ENCODE assay signal across 8 cellular contexts in the genomic region with DNA sequence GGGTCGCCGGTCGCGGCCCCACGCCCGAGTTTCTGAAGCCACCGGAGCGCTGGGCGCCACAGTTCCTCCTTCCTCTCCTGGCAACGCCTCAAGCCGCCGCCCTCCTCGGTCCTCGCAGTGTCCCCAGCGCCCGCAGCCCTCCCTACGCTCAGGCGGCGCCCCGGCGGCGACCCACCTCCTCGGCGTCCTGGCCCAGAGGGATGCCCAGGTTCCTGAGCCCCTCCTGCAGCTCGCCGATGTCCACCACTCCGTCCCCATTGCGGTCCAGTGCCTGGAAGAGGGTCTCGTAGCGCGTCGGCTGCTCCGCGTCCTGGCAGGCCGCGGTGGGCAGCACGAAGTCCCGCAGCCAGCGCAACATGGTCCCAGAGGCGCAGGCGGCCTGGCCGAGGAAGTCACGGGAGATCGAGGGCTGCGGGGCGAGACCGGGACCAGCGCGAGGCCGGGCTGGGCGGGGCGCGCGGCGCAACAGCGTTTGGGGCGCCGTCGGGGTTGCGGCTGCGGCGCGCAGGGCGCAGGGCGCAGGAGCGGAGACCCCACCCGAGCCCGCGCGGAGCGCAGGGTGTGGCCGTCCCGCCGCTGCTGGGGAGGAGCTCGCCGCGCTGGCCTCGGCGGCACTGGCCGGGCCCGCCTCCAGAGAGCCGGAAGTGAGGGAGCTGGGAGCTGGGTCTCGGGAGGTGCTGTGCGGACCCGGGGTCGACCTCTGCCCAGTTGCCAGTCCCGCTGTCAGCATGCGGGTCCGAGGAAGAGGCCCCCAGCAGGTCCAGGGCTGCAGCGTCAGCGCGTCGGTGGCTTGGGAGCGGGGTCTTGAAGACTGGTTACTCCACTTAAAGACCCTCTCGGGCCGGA. TPM values are rescaled to one million over a fixed set of nuclear protein-coding genes. Genes with fewer than 3 reads are reported as not detected.
DNase-seq lines count a peak whose midpoint lies in the region; ATAC-seq and TF ChIP-seq lines count a peak whose summit lies in the region.

Gene SLC25A24 (minus strand): TSS at position 563 of the 846 bp plus-strand sequence. CDS start 205 bp downstream, at position 358.

- H3K4me1 ChIP-seq in Karpas-422 (ENCODE audit: low read length) (peaks cover 38% of the 10 kb centered on the region), ovary (ENCODE audit: insufficient read depth) (peaks cover 8% of the 10 kb centered on the region), thymus (ENCODE audit: control insufficient read depth, insufficient read depth, low read length) (no peaks in the 10 kb centered on the region)

- H3K79me2 ChIP-seq in Karpas-422 (ENCODE audit: low read length), result peaks cover 50% of the 10 kb centered on the region

- H3K4me2 ChIP-seq in Karpas-422 (ENCODE audit: low read depth, low read length, poor library complexity, severe bottlenecking), result peak within 1 kb of the TSS; percentile 85

- peak; percentile 79 for ATAC-seq in GM21717 (IDR thresholded peaks at IDR 0.05; ENCODE audit: unreplicated experiment)

- no peaks in the 10 kb centered on the region for H3K9me3 ChIP-seq in Karpas-422 (ENCODE audit: low read length)
- H3K9me3 ChIP-seq in ovary, result no peaks in the 10 kb centered on the region
- no peaks in the 10 kb centered on the region for H3K9me3 ChIP-seq in thymus (ENCODE audit: control insufficient read depth)

- H3K27ac Mint-ChIP-seq in activated naive CD8-positive, alpha-beta T cell treated with anti-CD3 and anti-CD28 coated beads for 36 hours, result peak within 1 kb of the TSS; percentile 70
- peak within 1 kb of the TSS; percentile 90 for H3K27ac Mint-ChIP-seq in glutamatergic neuron (ENCODE audit: unreplicated experiment)

- 0% methylated on average over 63 to 96 of the region's 96 CpGs for WGBS in ovary, 3 donors
- WGBS in thymus, result under 1% methylated on average over 96 of the region's 96 CpGs

- H3K4me3 ChIP-seq in Karpas-422 (ENCODE audit: low read length) (peak within 1 kb of the TSS; percentile 98), ovary (peak within 1 kb of the TSS; percentile 79), thymus (ENCODE audit: low read length) (peak within 1 kb of the TSS; percentile 94)

- intact Hi-C loops in ovary (cut with DNase I), result no loop called here

- H2AFZ ChIP-seq in Karpas-422 (ENCODE audit: low read length), result peak within 1 kb of the TSS; percentile 84

- H3K27ac ChIP-seq in Karpas-422 (ENCODE audit: low read length) (peak within 1 kb of the TSS; percentile 86), ovary (peak within 1 kb of the TSS; percentile 47 to 86), thymus (ENCODE audit: low read depth) (peak within 1 kb of the TSS; percentile 81)

- peak within 1 kb of the TSS; percentile 96 for H3K9ac ChIP-seq in Karpas-422 (ENCODE audit: low read length)

- H3K4me1 Mint-ChIP-seq in activated naive CD8-positive, alpha-beta T cell treated with anti-CD3 and anti-CD28 coated beads for 36 hours, result peaks cover 16% of the 10 kb centered on the region
- H3K4me1 Mint-ChIP-seq in glutamatergic neuron (ENCODE audit: low read depth, unreplicated experiment), result peaks cover 19% of the 10 kb centered on the region

- DNase-seq in DMS79 (lab: John Stamatoyannopoulos, UW), result peak; percentile 52
- peak; percentile 93 for DNase-seq in Karpas-422
- DNase-seq in SKM-1 treated with dmso at 0.1 percent for 144 hours (lab: John Stamatoyannopoulos, UW; ENCODE audit: unreplicated experiment), result peak; percentile 74
- DNase-seq in activated naive CD8-positive, alpha-beta T cell treated with anti-CD3 and anti-CD28 coated beads for 36 hours, result peak; percentile 83
- DNase-seq in glutamatergic neuron, result peak; percentile 88
- peak; percentile 67 to 87 (median 74) for DNase-seq in ovary

- no peak for TF ChIP-seq EP300 in ovary (IDR thresholded peaks at IDR 0.05)

- no peaks in the 10 kb centered on the region for H4K20me1 ChIP-seq in Karpas-422 (ENCODE audit: insufficient read depth, low read depth, low read length)

- TF ChIP-seq CTCF in glutamatergic neuron (IDR thresholded peaks at IDR 0.05; ENCODE audit: partially characterized antibody, unreplicated experiment) (no peak), ovary (IDR thresholded peaks at IDR 0.05) (no peak)

- no peaks in the 10 kb centered on the region for H3K27me3 ChIP-seq in Karpas-422 (ENCODE audit: low read length)
- H3K27me3 ChIP-seq in ovary, result no peaks in the 10 kb centered on the region
- H3K27me3 ChIP-seq in thymus (ENCODE audit: control insufficient read depth, insufficient read depth), result no peaks in the 10 kb centered on the region

- H3K36me3 ChIP-seq in Karpas-422 (ENCODE audit: insufficient read depth, low read length), result peaks cover 12% of the 10 kb centered on the region; the same call in 1 of the 2 replicates
- no peaks in the 10 kb centered on the region for H3K36me3 ChIP-seq in ovary
- no peaks in the 10 kb centered on the region for H3K36me3 ChIP-seq in thymus (ENCODE audit: control insufficient read depth, insufficient read depth)

- H3K27me3 Mint-ChIP-seq in activated naive CD8-positive, alpha-beta T cell treated with anti-CD3 and anti-CD28 coated beads for 36 hours, result peaks cover 2% of the 10 kb centered on the region
- peaks cover 9% of the 10 kb centered on the region for H3K27me3 Mint-ChIP-seq in glutamatergic neuron (ENCODE audit: unreplicated experiment)

- no peak for TF ChIP-seq POLR2A in ovary (IDR thresholded peaks at IDR 0.05)

- no peaks in the 10 kb centered on the region for H3K9me2 ChIP-seq in Karpas-422 (replicated peaks; ENCODE audit: insufficient read depth, low read length)

- peaks cover 8% of the 10 kb centered on the region for H3K9me3 Mint-ChIP-seq in activated naive CD8-positive, alpha-beta T cell treated with anti-CD3 and anti-CD28 coated beads for 36 hours
- peaks cover 17% of the 10 kb centered on the region for H3K9me3 Mint-ChIP-seq in glutamatergic neuron (ENCODE audit: unreplicated experiment)

- H3K36me3 Mint-ChIP-seq in activated naive CD8-positive, alpha-beta T cell treated with anti-CD3 and anti-CD28 coated beads for 36 hours, result peaks cover 22% of the 10 kb centered on the region
- H3K36me3 Mint-ChIP-seq in glutamatergic neuron (ENCODE audit: unreplicated experiment), result peaks cover 6% of the 10 kb centered on the region

- H3K4me3 Mint-ChIP-seq in activated naive CD8-positive, alpha-beta T cell treated with anti-CD3 and anti-CD28 coated beads for 36 hours, result peak within 1 kb of the TSS; percentile 85
- peak within 1 kb of the TSS; percentile 98 for H3K4me3 Mint-ChIP-seq in glutamatergic neuron (ENCODE audit: unreplicated experiment)

RNA-seq across cellular contexts. Expression of gene SLC25A24, which starts in this region (rescaled TPM):
- total RNA-seq in Karpas-422 (2014; rRNA removed; shearing (Covaris generic); ENCODE audit: low replicate concordance), result 47.1 and 86.8 TPM in 2 replicates
- 10 to 100 TPM; 10.9 to 11.1 TPM for total RNA-seq in activated naive CD8-positive, alpha-beta T cell treated with anti-CD3 and anti-CD28 coated beads for 36 hours
- total RNA-seq in glutamatergic neuron (ENCODE audit: unreplicated experiment) (55.3 TPM), ovary (10 to 100 TPM; 22.3 to 32.7 (median 27.6) TPM)
- polyA plus RNA-seq in ovary (10 to 100 TPM; 13.9 to 21.7 TPM), thymus (13.7 TPM)

Comparison
In these comparisons a context has a peak if more than half of its experiments do, and no peak if none do; other contexts are left out.
1. Peak in every context shown above with its lines: DNase-seq, ATAC-seq, H3K4me3 ChIP-seq and H3K27ac ChIP-seq.